Comparison of ENCODE assay signal across 10 cellular contexts in genomic region chr16:70679653-70680494, GRCh38. TPM values are rescaled to one million over a fixed set of nuclear protein-coding genes. Genes with fewer than 3 reads are reported as not detected.
DNase-seq lines count a peak whose midpoint lies in the region; ATAC-seq and TF ChIP-seq lines count a peak whose summit lies in the region.
"Had no signal": no experiment of that assay in that cellular context is flagged by ENCODE, and none has a peak within 500 bp of the region (broad histone marks: within the 10 kb centered on the region; RNA-seq: fewer than 3 reads in every experiment).

No MANE protein-coding gene starts in this region.

- no peaks in the 10 kb centered on the region for H3K9me3 Mint-ChIP-seq in activated CD4-positive, alpha-beta T cell treated with anti-CD3 and anti-CD28 coated beads, Interleukin-2, amount 10 ng/mL, durations not matched to agents 24 days and 14 days
- no peaks in the 10 kb centered on the region for H3K9me3 Mint-ChIP-seq in activated CD4-positive, alpha-beta T cell treated with anti-CD3 and anti-CD28 coated beads, Interleukin-2, amount 10 ng/mL, durations not matched to agents 7 days and 5 days
- H3K9me3 Mint-ChIP-seq in central memory CD8-positive, alpha-beta T cell: no peaks in the 10 kb centered on the region
- no peaks in the 10 kb centered on the region for H3K9me3 Mint-ChIP-seq in Calu3 (ENCODE audit: low read depth, unreplicated experiment)

- H3K9me3 ChIP-seq in right lobe of liver: no peaks in the 10 kb centered on the region
- H3K9me3 ChIP-seq in upper lobe of right lung: no peaks in the 10 kb centered on the region
- H3K9me3 ChIP-seq in colonic mucosa: no peaks in the 10 kb centered on the region

- H3K4me3 Mint-ChIP-seq in activated CD4-positive, alpha-beta T cell treated with anti-CD3 and anti-CD28 coated beads, Interleukin-2, amount 10 ng/mL, durations not matched to agents 24 days and 14 days: no peak overlapping the region
- H3K4me3 Mint-ChIP-seq in activated CD4-positive, alpha-beta T cell treated with anti-CD3 and anti-CD28 coated beads, Interleukin-2, amount 10 ng/mL, durations not matched to agents 7 days and 5 days: no peak overlapping the region
- peak overlapping the region; percentile 70 for H3K4me3 Mint-ChIP-seq in central memory CD8-positive, alpha-beta T cell
- no peak overlapping the region for H3K4me3 Mint-ChIP-seq in Calu3 (ENCODE audit: low read depth, unreplicated experiment)
- H3K4me3 Mint-ChIP-seq: B cell had no signal

- WGBS in right lobe of liver (ENCODE audit: insufficient coverage, low coverage, low lambda C conversion rate, missing lambda C conversion rate): 80% methylated on average over 12 of the region's 83 CpGs

- peak; percentile 7 for ATAC-seq in central memory CD8-positive, alpha-beta T cell (replicated peaks; ENCODE audit: extremely low read depth, poor library complexity, severe bottlenecking)
- ATAC-seq in right lobe of liver (no peak), upper lobe of right lung (peak; percentile 38), esophagus mucosa (no peak)

- peaks cover 15% of the 10 kb centered on the region for H3K27me3 Mint-ChIP-seq in activated CD4-positive, alpha-beta T cell treated with anti-CD3 and anti-CD28 coated beads, Interleukin-2, amount 10 ng/mL, durations not matched to agents 24 days and 14 days
- H3K27me3 Mint-ChIP-seq in activated CD4-positive, alpha-beta T cell treated with anti-CD3 and anti-CD28 coated beads, Interleukin-2, amount 10 ng/mL, durations not matched to agents 7 days and 5 days: peaks cover 4% of the 10 kb centered on the region
- H3K27me3 Mint-ChIP-seq in central memory CD8-positive, alpha-beta T cell: no peaks in the 10 kb centered on the region
- H3K27me3 Mint-ChIP-seq in Calu3 (ENCODE audit: unreplicated experiment): no peaks in the 10 kb centered on the region

- H3K27ac ChIP-seq in right lobe of liver (no peak overlapping the region), upper lobe of right lung (no peak overlapping the region), colonic mucosa (no peak overlapping the region)

- H3K27me3 ChIP-seq in right lobe of liver (no peaks in the 10 kb centered on the region), upper lobe of right lung (no peaks in the 10 kb centered on the region), colonic mucosa (no peaks in the 10 kb centered on the region)

- H3K9ac ChIP-seq in colonic mucosa (ENCODE audit: low read depth in 2 of 2, low read length in 2 of 2): no peak overlapping the region

- no TSS peak for BruUV-seq in Calu3 (replicated peaks; lab: Mats Ljungman, UMichigan)

- H3K27ac Mint-ChIP-seq in activated CD4-positive, alpha-beta T cell treated with anti-CD3 and anti-CD28 coated beads, Interleukin-2, amount 10 ng/mL, durations not matched to agents 24 days and 14 days: no peak overlapping the region
- H3K27ac Mint-ChIP-seq in activated CD4-positive, alpha-beta T cell treated with anti-CD3 and anti-CD28 coated beads, Interleukin-2, amount 10 ng/mL, durations not matched to agents 7 days and 5 days: no peak overlapping the region
- no peak overlapping the region for H3K27ac Mint-ChIP-seq in central memory CD8-positive, alpha-beta T cell (ENCODE audit: low read depth)
- no peak overlapping the region for H3K27ac Mint-ChIP-seq in Calu3 (ENCODE audit: unreplicated experiment)
- H3K27ac Mint-ChIP-seq: B cell had no signal

- CTCF ChIA-PET in activated CD4-positive, alpha-beta T cell treated with anti-CD3 and anti-CD28 coated beads, Interleukin-2, amount 10 ng/mL, durations not matched to agents 7 days and 5 days (lab: Charles Lee): interaction anchor here (0.6 to 3.4 kb wide), 10 partner anchors 11 to 91 kb away, joined by 3 to 11 read pairs (median 4); no protein-coding TSS in a partner anchor
- CTCF ChIA-PET in Calu3 (lab: Charles Lee): interaction anchor here (1.1 to 1.9 kb wide), 2 partner anchors 8 to 91 kb away, joined by 3 to 5 read pairs; no protein-coding TSS in a partner anchor

- no peaks in the 10 kb centered on the region for H3K36me3 Mint-ChIP-seq in activated CD4-positive, alpha-beta T cell treated with anti-CD3 and anti-CD28 coated beads, Interleukin-2, amount 10 ng/mL, durations not matched to agents 24 days and 14 days (ENCODE audit: low read depth)
- H3K36me3 Mint-ChIP-seq in activated CD4-positive, alpha-beta T cell treated with anti-CD3 and anti-CD28 coated beads, Interleukin-2, amount 10 ng/mL, durations not matched to agents 7 days and 5 days (ENCODE audit: low read depth): no peaks in the 10 kb centered on the region
- peaks cover 13% of the 10 kb centered on the region for H3K36me3 Mint-ChIP-seq in central memory CD8-positive, alpha-beta T cell (ENCODE audit: insufficient read depth)
- H3K36me3 Mint-ChIP-seq in Calu3 (ENCODE audit: insufficient read depth, unreplicated experiment): peaks cover 29% of the 10 kb centered on the region

- DNase-seq in activated CD4-positive, alpha-beta T cell treated with anti-CD3 and anti-CD28 coated beads, Interleukin-2, amount 10 ng/mL, durations not matched to agents 24 days and 14 days: peak; percentile 64
- DNase-seq in activated CD4-positive, alpha-beta T cell treated with anti-CD3 and anti-CD28 coated beads, Interleukin-2, amount 10 ng/mL, durations not matched to agents 7 days and 5 days: no peak
- DNase-seq in central memory CD8-positive, alpha-beta T cell (ENCODE audit: low spot score in 2 of 2): no peak
- peak in 2 of 3 donors; percentile 23 to 46 for DNase-seq in right lobe of liver
- DNase-seq in upper lobe of right lung: no peak
- DNase-seq in colonic mucosa: no peak
- DNase-seq in Calu3: no peak
- DNase-seq: KBM-7 had no signal

- intact Hi-C loops in activated CD4-positive, alpha-beta T cell treated with anti-CD3 and anti-CD28 coated beads, Interleukin-2, amount 10 ng/mL, durations not matched to agents 24 days and 14 days (cut with micrococcal nuclease): loop anchor here (1.0 kb wide), 1 partner anchor 91 kb away; no protein-coding TSS in a partner anchor
- intact Hi-C loops in right lobe of liver (cut with DNase I): loop anchor here (5.0 to 10.0 kb wide), 4 partner anchors 55 to 87 kb away; no protein-coding TSS in a partner anchor
- intact Hi-C loops in upper lobe of right lung (cut with DNase I): loop anchor here (10.0 kb wide), 1 partner anchor 95 kb away; no protein-coding TSS in a partner anchor
- intact Hi-C loops in colonic mucosa (cut with DNase I): loop anchor here (2.0 kb wide), 1 partner anchor 91 kb away; no protein-coding TSS in a partner anchor
- intact Hi-C loops in Calu3 (cut with micrococcal nuclease; ENCODE audit: unreplicated experiment): loop anchor here (10.0 kb wide), 2 partner anchors 65 to 95 kb away; no protein-coding TSS in a partner anchor

- H3K4me1 ChIP-seq in right lobe of liver: peaks cover 0 to 40% (median 13%) of the 10 kb centered on the region in 4 donors
- H3K4me1 ChIP-seq in upper lobe of right lung: peaks cover 32% of the 10 kb centered on the region
- no peaks in the 10 kb centered on the region for H3K4me1 ChIP-seq in colonic mucosa

- peaks cover 0 to 46% (median 23%) of the 10 kb centered on the region in 4 donors for H3K36me3 ChIP-seq in right lobe of liver
- peaks cover 52% of the 10 kb centered on the region for H3K36me3 ChIP-seq in upper lobe of right lung
- H3K36me3 ChIP-seq in colonic mucosa: no peaks in the 10 kb centered on the region

- POLR2A ChIA-PET in activated CD4-positive, alpha-beta T cell treated with anti-CD3 and anti-CD28 coated beads, Interleukin-2, amount 10 ng/mL, durations not matched to agents 7 days and 5 days (lab: Charles Lee): no interaction called here

- peaks cover 2% of the 10 kb centered on the region for H3K4me1 Mint-ChIP-seq in activated CD4-positive, alpha-beta T cell treated with anti-CD3 and anti-CD28 coated beads, Interleukin-2, amount 10 ng/mL, durations not matched to agents 24 days and 14 days
- peaks cover 12% of the 10 kb centered on the region for H3K4me1 Mint-ChIP-seq in activated CD4-positive, alpha-beta T cell treated with anti-CD3 and anti-CD28 coated beads, Interleukin-2, amount 10 ng/mL, durations not matched to agents 7 days and 5 days
- peaks cover 15% of the 10 kb centered on the region for H3K4me1 Mint-ChIP-seq in central memory CD8-positive, alpha-beta T cell
- no peaks in the 10 kb centered on the region for H3K4me1 Mint-ChIP-seq in Calu3 (ENCODE audit: low read depth, unreplicated experiment)

- H3K4me3 ChIP-seq in right lobe of liver: no peak overlapping the region
- no peak overlapping the region for H3K4me3 ChIP-seq in upper lobe of right lung
- H3K4me3 ChIP-seq in colonic mucosa: no peak overlapping the region

- TF ChIP-seq CTCF in right lobe of liver (IDR thresholded peaks at IDR 0.05) (peak; percentile 7 to 44 (median 29)), upper lobe of right lung (IDR thresholded peaks at IDR 0.05) (peak; percentile 26), colonic mucosa (IDR thresholded peaks at IDR 0.05) (no peak), Calu3 (IDR thresholded peaks at IDR 0.05; ENCODE audit: unreplicated experiment) (no peak)

- TF ChIP-seq POLR2A in right lobe of liver (IDR thresholded peaks at IDR 0.05): no peak

RNA-seq across cellular contexts. Expression of gene MTSS2, which starts 6.0 kb away (rescaled TPM):
- total RNA-seq in activated CD4-positive, alpha-beta T cell treated with anti-CD3 and anti-CD28 coated beads, Interleukin-2, amount 10 ng/mL, durations not matched to agents 24 days and 14 days: 2.6 and 3.7 TPM in 2 replicates
- 1 to 10 TPM; 7.1 to 9.2 TPM for total RNA-seq in activated CD4-positive, alpha-beta T cell treated with anti-CD3 and anti-CD28 coated beads, Interleukin-2, amount 10 ng/mL, durations not matched to agents 7 days and 5 days
- 100 to 1,000 TPM in 2 of 6 experiments, 10 to 100 TPM in 4; 28.5 to 117 (median 80.2) TPM for total RNA-seq in right lobe of liver
- total RNA-seq in upper lobe of right lung: 81.3 TPM
- total RNA-seq in colonic mucosa: 10 to 100 TPM; 15.5 to 25.3 TPM
- total RNA-seq in esophagus mucosa: 32.8 TPM
- 27.1 and 28.3 TPM in 2 replicates for total RNA-seq in Calu3 (2022)

RNA-seq across cellular contexts. Expression of gene IL34, which starts 33.5 kb away (rescaled TPM):
- total RNA-seq in activated CD4-positive, alpha-beta T cell treated with anti-CD3 and anti-CD28 coated beads, Interleukin-2, amount 10 ng/mL, durations not matched to agents 24 days and 14 days: 0.30 TPM in 1 of 2 replicates, not detected in the other
- total RNA-seq in activated CD4-positive, alpha-beta T cell treated with anti-CD3 and anti-CD28 coated beads, Interleukin-2, amount 10 ng/mL, durations not matched to agents 7 days and 5 days: not detected
- total RNA-seq in right lobe of liver (1 to 10 TPM in 1 of 6 experiments, under 1 TPM in 5; 0.27 to 1.1 (median 0.49) TPM), upper lobe of right lung (3.3 TPM), colonic mucosa (1 to 10 TPM; 1.1 to 2.8 TPM), esophagus mucosa (7.9 TPM), Calu3 (2022) (0.35 and 0.39 TPM in 2 replicates)
- total RNA-seq: B cell had no signal

Comparison
In these comparisons a context has a peak if more than half of its experiments do, and no peak if none do; other contexts are left out.
1. DNase-seq: peak in activated CD4-positive, alpha-beta T cell treated with anti-CD3 and anti-CD28 coated beads, Interleukin-2, amount 10 ng/mL, durations not matched to agents 24 days and 14 days (single experiment) and right lobe of liver (2 of 3); none in activated CD4-positive, alpha-beta T cell treated with anti-CD3 and anti-CD28 coated beads, Interleukin-2, amount 10 ng/mL, durations not matched to agents 7 days and 5 days (single experiment), central memory CD8-positive, alpha-beta T cell (0 of 2), upper lobe of right lung (single experiment), colonic mucosa (single experiment) and Calu3 (single experiment).
2. ATAC-seq: peak in central memory CD8-positive, alpha-beta T cell (single experiment) and upper lobe of right lung (single experiment); none in right lobe of liver (0 of 4) and esophagus mucosa (single experiment).
3. CTCF ChIP-seq: peak in right lobe of liver (4 of 4) and upper lobe of right lung (single experiment); none in colonic mucosa (single experiment) and Calu3 (single experiment).